Comparison of ENCODE assay signal across 8 cellular contexts in genomic region chr3:194333212-194333980, GRCh38. TPM values are rescaled to one million over a fixed set of nuclear protein-coding genes. Genes with fewer than 3 reads are reported as not detected.
DNase-seq lines count a peak whose midpoint lies in the region; ATAC-seq, FAIRE-seq and TF ChIP-seq lines count a peak whose summit lies in the region.

No MANE protein-coding gene starts in this region.

- H3K36me3 ChIP-seq in astrocyte (ENCODE audit: insufficient read depth, low read length), result no peaks in the 10 kb centered on the region

- POLR2A ChIA-PET in RWPE1 (lab: Yijun Ruan, JAX; ENCODE audit: low non-redundant PET), result no interaction called here

- H4K20me1 ChIP-seq in astrocyte (ENCODE audit: insufficient read depth, low read length), result no peaks in the 10 kb centered on the region

- H3K4me1 ChIP-seq in astrocyte (ENCODE audit: insufficient read depth, low read length), result peaks cover 14% of the 10 kb centered on the region

- peaks cover 52% of the 10 kb centered on the region for H3K27me3 Mint-ChIP-seq in astrocyte (ENCODE audit: low read depth, unreplicated experiment)

- peak; percentile 64 for DNase-seq in RWPE1 (ENCODE audit: low spot score)
- DNase-seq in astrocyte (ENCODE audit: low read depth), result peak; percentile 32
- DNase-seq in smooth muscle cell of the brain vasculature (ENCODE audit: low read depth, low spot score), result peak; percentile 64
- no peak for DNase-seq in NOMO-1 treated with dmso at 0.1 percent for 144 hours (lab: John Stamatoyannopoulos, UW; ENCODE audit: unreplicated experiment)
- no peak for DNase-seq in NCI-H1436 (lab: John Stamatoyannopoulos, UW)

- CTCF ChIA-PET in RWPE1 (lab: Yijun Ruan, JAX), result interaction anchor here (0.5 to 2.1 kb wide), 20 partner anchors 9 to 675 kb away, joined by 3 to 20 read pairs (median 4); no protein-coding TSS in a partner anchor

- peak overlapping the region; percentile 60 for H3K9ac ChIP-seq in astrocyte (ENCODE audit: low read length)

- peak overlapping the region; percentile 92 for H3K27ac ChIP-seq in RWPE1
- H3K27ac ChIP-seq in astrocyte (ENCODE audit: low read depth, low read length), result no peak overlapping the region

- no peaks in the 10 kb centered on the region for H3K9me3 Mint-ChIP-seq in astrocyte (ENCODE audit: unreplicated experiment)

- H3K4me1 Mint-ChIP-seq in astrocyte (ENCODE audit: low read depth, unreplicated experiment), result peaks cover 24% of the 10 kb centered on the region

- H3K9me3 ChIP-seq in astrocyte (ENCODE audit: insufficient read depth, low read depth, low read length) (no peaks in the 10 kb centered on the region), iPS-18c (ENCODE audit: control insufficient read depth, insufficient read depth, low read length) (no peaks in the 10 kb centered on the region)

- peak overlapping the region; percentile 87 for H3K4me2 ChIP-seq in astrocyte (ENCODE audit: low read length)

- no peaks in the 10 kb centered on the region for H3K36me3 Mint-ChIP-seq in astrocyte (ENCODE audit: low read depth, unreplicated experiment)

- peak overlapping the region; percentile 76 for H3K4me3 Mint-ChIP-seq in astrocyte (ENCODE audit: unreplicated experiment)

- H3K27ac Mint-ChIP-seq in astrocyte (ENCODE audit: unreplicated experiment), result peak overlapping the region; percentile 58

- H3K4me3 ChIP-seq in GM12875 (ENCODE audit: low read depth, low read length) (peak overlapping the region; percentile 32), astrocyte (ENCODE audit: insufficient read depth, low read depth, low read length) (peak overlapping the region; percentile 53), iPS-18c (ENCODE audit: insufficient read depth, low read depth, low read length) (peak overlapping the region; percentile 37; the same call in 1 of the 2 replicates)

- TF ChIP-seq CTCF in GM12875 (IDR thresholded peaks at IDR 0.05; ENCODE audit: borderline replicate concordance, insufficient read depth, low read depth, low read length), result peak; percentile 97
- TF ChIP-seq CTCF in RWPE1 (conservative IDR thresholded peaks at IDR 0.05; ENCODE audit: low read depth), result peak; percentile 96
- TF ChIP-seq CTCF in astrocyte (IDR thresholded peaks at IDR 0.05; ENCODE audit: insufficient read depth, low read depth, low read length), result peak; percentile 80

- H3K27me3 ChIP-seq in astrocyte (ENCODE audit: insufficient read depth, low read length), result no peaks in the 10 kb centered on the region

- peak overlapping the region; percentile 83 for H2AFZ ChIP-seq in astrocyte (ENCODE audit: low read depth, low read length)

- H3K79me2 ChIP-seq in astrocyte (ENCODE audit: insufficient read depth, low read length), result no peaks in the 10 kb centered on the region

- FAIRE-seq in astrocyte (lab: Jason Lieb, UNC), result no peak

- ATAC-seq in HG02840 (IDR thresholded peaks at IDR 0.05; ENCODE audit: low FRiP score, unreplicated experiment), result peak; percentile 77

RNA-seq across cellular contexts. Expression of gene CPN2, which starts 17.7 kb away (rescaled TPM):
- total RNA-seq in astrocyte, result not detected in 2 replicates

RNA-seq across cellular contexts. Expression of gene LRRC15, which starts 36.1 kb away (rescaled TPM):
- 1.3 and 1.4 TPM in 2 replicates for total RNA-seq in astrocyte

Comparison
In these comparisons a context has a peak if more than half of its experiments do, and no peak if none do; other contexts are left out.
1. DNase-seq: peak in RWPE1 (single experiment), astrocyte (single experiment) and smooth muscle cell of the brain vasculature (single experiment); none in NOMO-1 treated with dmso at 0.1 percent for 144 hours (single experiment) and NCI-H1436 (single experiment).
2. Peak in every context shown above with its lines, with median percentiles within 50 percentile points of each other: H3K4me3 ChIP-seq and CTCF ChIP-seq.